Comparison of ENCODE assay signal across 16 cellular contexts in the genomic region with DNA sequence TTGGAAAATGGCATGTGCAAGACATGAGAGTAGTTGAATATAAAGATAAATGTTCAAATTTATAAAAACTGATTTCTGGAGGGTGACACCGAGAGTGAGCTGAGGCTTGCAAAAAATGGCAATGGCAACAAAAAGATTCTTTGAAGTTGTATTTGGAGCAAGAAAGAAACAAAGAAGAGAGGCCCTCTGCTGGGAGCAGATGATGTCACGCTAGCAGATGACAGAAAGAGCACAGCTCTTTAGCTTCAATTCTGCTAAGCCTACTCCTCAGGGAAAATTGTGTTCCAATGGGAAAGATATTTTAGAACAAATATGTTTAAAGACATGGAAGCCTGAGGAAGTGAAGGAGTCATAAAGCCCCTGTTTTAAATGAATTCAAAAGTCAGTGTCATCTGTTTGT.
A peak's percentile ranks its signal among the peaks of the same experiment; 100 is the strongest.
DNase-seq lines count a peak whose midpoint lies in the region; ATAC-seq and TF ChIP-seq lines count a peak whose summit lies in the region.
"Had no signal": no experiment of that assay in that cellular context is flagged by ENCODE, and none has a peak within 500 bp of the region (broad histone marks: within the 10 kb centered on the region; RNA-seq: fewer than 3 reads in every experiment).

No MANE protein-coding gene starts in this region.

- no peak overlapping the region for H3K4me3 Mint-ChIP-seq in GM23338

- BruUV-seq in Panc1 (replicated peaks; lab: Mats Ljungman, UMichigan), result no TSS peak

- H3K4me1 Mint-ChIP-seq in GM23338, result peaks cover 2% of the 10 kb centered on the region; the same call in 1 of the 3 replicates

- H3K36me3 ChIP-seq in GM23338 (ENCODE audit: insufficient read depth) (no peaks in the 10 kb centered on the region), Panc1 (ENCODE audit: control insufficient read depth, insufficient read depth, low read length) (no peaks in the 10 kb centered on the region)
- H3K36me3 ChIP-seq: stomach, upper lobe of right lung had no signal

- POLR2A ChIA-PET in AG04450 (lab: Yijun Ruan, JAX) (no interaction called here), Panc1 (lab: Charles Lee) (no interaction called here)

- no peak overlapping the region for H3K27ac Mint-ChIP-seq in GM23338

- no peaks in the 10 kb centered on the region; the same call in 1 of the 3 replicates for H3K9me3 Mint-ChIP-seq in GM23338

- TF ChIP-seq CTCF in AG04450 (IDR thresholded peaks at IDR 0.05; ENCODE audit: low read depth, low read length) (0 out of 2 replicates have a peak, but pooled peaks have one; percentile 18), GM23338 (conservative IDR thresholded peaks at IDR 0.05; ENCODE audit: low read depth in 2 of 2) (peak in 1 of 2 experiments; percentile 29; a peak in 1 of 4 replicates), Panc1 (IDR thresholded peaks at IDR 0.05) (peak; percentile 32; the same call in 1 of the 2 replicates), foreskin keratinocyte (conservative IDR thresholded peaks at IDR 0.05) (peak; percentile 22)

- H3K9me2 ChIP-seq in GM23338 (ENCODE audit: insufficient read depth), result no peaks in the 10 kb centered on the region

- no peaks in the 10 kb centered on the region for H3K27me3 Mint-ChIP-seq in GM23338 (ENCODE audit: insufficient read depth, low read depth, poor library complexity)

- H3K27ac ChIP-seq in AG04450 (ENCODE audit: low read depth, low read length) (no peak overlapping the region), GM23338 (ENCODE audit: low read depth) (no peak overlapping the region), Panc1 (ENCODE audit: low read length) (no peak overlapping the region), foreskin keratinocyte (no peak overlapping the region)
- H3K27ac ChIP-seq: RWPE1, stomach, upper lobe of right lung had no signal

- DNase-seq in AG04450 (ENCODE audit: low read depth, low spot score) (no peak), GM23338 (ENCODE audit: low spot score) (peak; percentile 12), Panc1 (ENCODE audit: low read depth, low spot score) (no peak), foreskin keratinocyte (no peak), left lobe of liver (ENCODE audit: low spot score) (no peak), CD1c-positive myeloid dendritic cell (ENCODE audit: extremely low spot score) (no peak)
- DNase-seq in stimulated activated CD4-positive, alpha-beta T cell treated with anti-CD3 and anti-CD28 coated beads, Interleukin-4, amount 100 ng/mL, for 4 hours, result no peak
- DNase-seq: activated CD4-positive, alpha-beta T cell treated with anti-CD3 and anti-CD28 coated beads, Interleukin-2, amount 50 U/mL, for 4 hours; activated naive CD4-positive, alpha-beta T cell treated with Interleukin-2 at 50 U/mL for 16 hours; NCI-H1105 treated with DMSO at 0.1 percent for 48 hours; NCI-H774; stimulated activated CD4-positive, alpha-beta T cell treated with anti-CD3 and anti-CD28 coated beads, Interleukin-2, amount 100 ng/mL, for 24 hours; stomach; upper lobe of right lung had no signal

- H4K20me1 ChIP-seq in GM23338 (replicated peaks; ENCODE audit: insufficient read depth), result no peaks in the 10 kb centered on the region

- H3K36me3 Mint-ChIP-seq in GM23338 (ENCODE audit: low read depth), result no peaks in the 10 kb centered on the region

- H3K4me3 ChIP-seq in AG04450 (ENCODE audit: low read depth, low read length) (no peak overlapping the region), GM23338 (no peak overlapping the region), Panc1 (ENCODE audit: low read depth in 2 of 2, low read length in 2 of 2) (no peak overlapping the region)
- H3K4me3 ChIP-seq: stomach, upper lobe of right lung had no signal

- H3K79me2 ChIP-seq in GM23338 (replicated peaks; ENCODE audit: insufficient read depth), result no peaks in the 10 kb centered on the region

- H3K4me1 ChIP-seq in GM23338 (ENCODE audit: insufficient read depth) (peaks cover under 1% of the 10 kb centered on the region; the same call in 1 of the 2 replicates), Panc1 (ENCODE audit: control insufficient read depth, insufficient read depth, low read length) (no peaks in the 10 kb centered on the region), foreskin keratinocyte (no peaks in the 10 kb centered on the region)
- H3K4me1 ChIP-seq: upper lobe of right lung had no signal

- H3K9me3 ChIP-seq in AG04450 (ENCODE audit: control insufficient read depth, insufficient read depth, low read length) (no peaks in the 10 kb centered on the region), Panc1 (ENCODE audit: control insufficient read depth, insufficient read depth, low read depth, low read length) (no peaks in the 10 kb centered on the region; the same call in 1 of the 2 replicates)
- H3K9me3 ChIP-seq: stomach, upper lobe of right lung had no signal

- no peak overlapping the region for H2AFZ ChIP-seq in GM23338

- ATAC-seq in GM23338 (no peak), Panc1 (no peak), foreskin keratinocyte (no peak), GM19395 (IDR thresholded peaks at IDR 0.05; ENCODE audit: unreplicated experiment) (no peak), left lobe of liver (no peak)
- ATAC-seq: upper lobe of right lung had no signal

- in situ Hi-C loops in Panc1 (cut with HindIII; ENCODE audit: low pct_unique_long_range_greater_than_20kb, low sequenced_read_pairs), result no loop called here

- no peak overlapping the region for H3K4me2 ChIP-seq in GM23338

- intact Hi-C loops in Panc1 (cut with micrococcal nuclease; ENCODE audit: unreplicated experiment), result no loop called here

- H3K27me3 ChIP-seq in AG04450 (ENCODE audit: control insufficient read depth, insufficient read depth, low read length) (no peaks in the 10 kb centered on the region), GM23338 (ENCODE audit: insufficient read depth) (no peaks in the 10 kb centered on the region), Panc1 (ENCODE audit: control insufficient read depth, insufficient read depth, low read length) (no peaks in the 10 kb centered on the region), foreskin keratinocyte (no peaks in the 10 kb centered on the region)
- H3K27me3 ChIP-seq: stomach, upper lobe of right lung had no signal

- no peaks in the 10 kb centered on the region for H3F3A ChIP-seq in GM23338 (replicated peaks; ENCODE audit: low read depth)

- CTCF ChIA-PET in AG04450 (lab: Charles Lee) (interaction anchor here (0.6 kb wide), 1 partner anchor 69 kb away, joined by 7 read pairs; no protein-coding TSS in a partner anchor), Panc1 (lab: Charles Lee) (interaction anchor here (0.6 kb wide), 1 partner anchor 178 kb away, joined by 3 read pairs; no protein-coding TSS in a partner anchor)

TF ChIP-seq in GM23338, 12 proteins besides CTCF, POLR2A, EP300 and RAD21:
- TF ChIP-seq ZNF331 (CRISPR knock-in tag; IDR thresholded peaks at IDR 0.05; ENCODE audit: low read depth), result no peak
- TF ChIP-seq JUNB (IDR thresholded peaks at IDR 0.05; ENCODE audit: unreplicated experiment), result no peak
- no peak for TF ChIP-seq NANOG (IDR thresholded peaks at IDR 0.05; ENCODE audit: borderline replicate concordance)
